In genomic region chr12:122874081-122874480, GRCh38 we compare ENCODE assay signal across 11 cellular contexts. TPM values are rescaled to one million over a fixed set of nuclear protein-coding genes. Genes with fewer than 3 reads are reported as not detected.
A peak's percentile ranks its signal among the peaks of the same experiment; 100 is the strongest.
DNase-seq lines count a peak whose midpoint lies in the region; ATAC-seq, FAIRE-seq and TF ChIP-seq lines count a peak whose summit lies in the region.
"Had no signal": no experiment of that assay in that cellular context is flagged by ENCODE, and none has a peak within 500 bp of the region (broad histone marks: within the 10 kb centered on the region; RNA-seq: fewer than 3 reads in every experiment).

No MANE protein-coding gene starts in this region.

- WGBS in suprapubic skin: 92% methylated on average over 12 of the region's 12 CpGs

- ATAC-seq in memory B cell (ENCODE audit: low read depth): no peak

- TF ChIP-seq CTCF in suprapubic skin (IDR thresholded peaks at IDR 0.05): no peak

- H3K36me3 Mint-ChIP-seq in activated T-helper 1 cell treated with anti-CD3 and anti-CD28 coated beads, Interleukin-12 subunit alpha, Interleukin-12 subunit beta, Interleukin-2, Interleukin-4 antibody, amounts not matched to agents 30 ng/mL and 10 ng/mL and 1 ng/mL, durations not matched to agents 14 hours and 24 hours and 36 hours (ENCODE audit: low read depth): peaks cover 40% of the 10 kb centered on the region
- H3K36me3 Mint-ChIP-seq in activated naive CD4-positive, alpha-beta T cell treated with anti-CD3 and anti-CD28 coated beads for 36 hours (ENCODE audit: low read depth): peaks cover 28% of the 10 kb centered on the region
- H3K36me3 Mint-ChIP-seq in memory B cell: peaks cover 12% of the 10 kb centered on the region

- H3K4me1 ChIP-seq in suprapubic skin (peaks cover 69% of the 10 kb centered on the region), SJCRH30 (peaks cover 36% of the 10 kb centered on the region)

- no peaks in the 10 kb centered on the region for H3K27me3 ChIP-seq in suprapubic skin
- H3K27me3 ChIP-seq in SJCRH30: no peaks in the 10 kb centered on the region

- peaks cover 8% of the 10 kb centered on the region for H3K27me3 Mint-ChIP-seq in activated T-helper 1 cell treated with anti-CD3 and anti-CD28 coated beads, Interleukin-12 subunit alpha, Interleukin-12 subunit beta, Interleukin-2, Interleukin-4 antibody, amounts not matched to agents 30 ng/mL and 10 ng/mL and 1 ng/mL, durations not matched to agents 14 hours and 24 hours and 36 hours (ENCODE audit: insufficient read depth)
- peaks cover 35% of the 10 kb centered on the region for H3K27me3 Mint-ChIP-seq in activated naive CD4-positive, alpha-beta T cell treated with anti-CD3 and anti-CD28 coated beads for 36 hours (ENCODE audit: low read depth)
- H3K27me3 Mint-ChIP-seq in memory B cell: no peaks in the 10 kb centered on the region

- H3K4me3 ChIP-seq in suprapubic skin: no peak overlapping the region
- H3K4me3 ChIP-seq in SJCRH30: no peak overlapping the region

- H3K4me3 Mint-ChIP-seq in activated T-helper 1 cell treated with anti-CD3 and anti-CD28 coated beads, Interleukin-12 subunit alpha, Interleukin-12 subunit beta, Interleukin-2, Interleukin-4 antibody, amounts not matched to agents 30 ng/mL and 10 ng/mL and 1 ng/mL, durations not matched to agents 14 hours and 24 hours and 36 hours: no peak overlapping the region
- H3K4me3 Mint-ChIP-seq in activated naive CD4-positive, alpha-beta T cell treated with anti-CD3 and anti-CD28 coated beads for 36 hours: no peak overlapping the region
- peak overlapping the region; percentile 17 for H3K4me3 Mint-ChIP-seq in memory B cell

- CTCF ChIA-PET in activated naive CD4-positive, alpha-beta T cell treated with anti-CD3 and anti-CD28 coated beads for 36 hours (lab: Charles Lee): interaction anchor here (1.1 to 1.4 kb wide), 3 partner anchors 9 to 78 kb away, joined by 4 to 7 read pairs (median 5); no protein-coding TSS in a partner anchor

- H3K9me3 ChIP-seq in suprapubic skin (no peaks in the 10 kb centered on the region), SJCRH30 (replicated peaks) (no peaks in the 10 kb centered on the region)

- peak overlapping the region; percentile 91 for H3K27ac ChIP-seq in suprapubic skin
- no peak overlapping the region for H3K27ac ChIP-seq in SJCRH30
- H3K27ac ChIP-seq: HL-60 had no signal

- intact Hi-C loops in activated T-helper 1 cell treated with anti-CD3 and anti-CD28 coated beads, Interleukin-12 subunit alpha, Interleukin-12 subunit beta, Interleukin-2, Interleukin-4 antibody, amounts not matched to agents 30 ng/mL and 10 ng/mL and 1 ng/mL, durations not matched to agents 14 hours and 24 hours and 36 hours (cut with micrococcal nuclease): loop anchor here (5.0 kb wide), 1 partner anchor 142 kb away; the partner anchor contains the start of gene HCAR1
- intact Hi-C loops in activated naive CD4-positive, alpha-beta T cell treated with anti-CD3 and anti-CD28 coated beads for 36 hours (cut with micrococcal nuclease): loop anchor here (1.0 to 10.0 kb wide), 2 partner anchors 73 to 491 kb away; partner anchors contain the start of gene SBNO1

- peaks cover 13% of the 10 kb centered on the region for H3K36me3 ChIP-seq in suprapubic skin
- H3K36me3 ChIP-seq in SJCRH30: peaks cover 18% of the 10 kb centered on the region

- no peak for FAIRE-seq in frontal cortex (lab: Jason Lieb, UNC)

- no peaks in the 10 kb centered on the region for H3K9me3 Mint-ChIP-seq in activated T-helper 1 cell treated with anti-CD3 and anti-CD28 coated beads, Interleukin-12 subunit alpha, Interleukin-12 subunit beta, Interleukin-2, Interleukin-4 antibody, amounts not matched to agents 30 ng/mL and 10 ng/mL and 1 ng/mL, durations not matched to agents 14 hours and 24 hours and 36 hours
- H3K9me3 Mint-ChIP-seq in activated naive CD4-positive, alpha-beta T cell treated with anti-CD3 and anti-CD28 coated beads for 36 hours: no peaks in the 10 kb centered on the region
- no peaks in the 10 kb centered on the region for H3K9me3 Mint-ChIP-seq in memory B cell

- H3K4me1 Mint-ChIP-seq in activated T-helper 1 cell treated with anti-CD3 and anti-CD28 coated beads, Interleukin-12 subunit alpha, Interleukin-12 subunit beta, Interleukin-2, Interleukin-4 antibody, amounts not matched to agents 30 ng/mL and 10 ng/mL and 1 ng/mL, durations not matched to agents 14 hours and 24 hours and 36 hours (ENCODE audit: low read depth): peaks cover 86% of the 10 kb centered on the region
- peaks cover 75% of the 10 kb centered on the region for H3K4me1 Mint-ChIP-seq in activated naive CD4-positive, alpha-beta T cell treated with anti-CD3 and anti-CD28 coated beads for 36 hours (ENCODE audit: low read depth)
- peaks cover 58% of the 10 kb centered on the region for H3K4me1 Mint-ChIP-seq in memory B cell

- TF ChIP-seq EP300 in suprapubic skin (IDR thresholded peaks at IDR 0.05): no peak

- no peak overlapping the region for H3K27ac Mint-ChIP-seq in activated T-helper 1 cell treated with anti-CD3 and anti-CD28 coated beads, Interleukin-12 subunit alpha, Interleukin-12 subunit beta, Interleukin-2, Interleukin-4 antibody, amounts not matched to agents 30 ng/mL and 10 ng/mL and 1 ng/mL, durations not matched to agents 14 hours and 24 hours and 36 hours
- H3K27ac Mint-ChIP-seq in activated naive CD4-positive, alpha-beta T cell treated with anti-CD3 and anti-CD28 coated beads for 36 hours: no peak overlapping the region
- peak overlapping the region; percentile 50 for H3K27ac Mint-ChIP-seq in memory B cell

- no peak for TF ChIP-seq POLR2A in suprapubic skin (IDR thresholded peaks at IDR 0.05)

- DNase-seq in activated T-helper 1 cell treated with Interleukin-2 at 50 U/mL for 16 hours (ENCODE audit: low read depth): peak; percentile 32
- DNase-seq in activated T-helper 1 cell treated with anti-CD3 and anti-CD28 coated beads, Interleukin-12 subunit alpha, Interleukin-12 subunit beta, Interleukin-2, Interleukin-4 antibody, amounts not matched to agents 30 ng/mL and 10 ng/mL and 1 ng/mL, durations not matched to agents 14 hours and 24 hours and 36 hours (ENCODE audit: low spot score): no peak
- peak; percentile 69 for DNase-seq in activated naive CD4-positive, alpha-beta T cell treated with anti-CD3 and anti-CD28 coated beads for 36 hours
- DNase-seq in memory B cell (ENCODE audit: low spot score in 2 of 2): no peak
- DNase-seq in suprapubic skin (ENCODE audit: low spot score in 2 of 2): no peak
- DNase-seq in frontal cortex (ENCODE audit: low spot score in 2 of 2): no peak
- DNase-seq in NCI-H2196 (lab: John Stamatoyannopoulos, UW; ENCODE audit: unreplicated experiment): no peak
- DNase-seq in SJCRH30: no peak
- DNase-seq: NCI-H2029 treated with DMSO at 0.1 percent for 48 hours, SIG-M5 had no signal

RNA-seq across cellular contexts. Expression of gene VPS37B, which starts 21.8 kb away (rescaled TPM):
- 12.7 and 14.3 TPM in 2 replicates for total RNA-seq in activated T-helper 1 cell treated with anti-CD3 and anti-CD28 coated beads, Interleukin-12 subunit alpha, Interleukin-12 subunit beta, Interleukin-2, Interleukin-4 antibody, amounts not matched to agents 30 ng/mL and 10 ng/mL and 1 ng/mL, durations not matched to agents 14 hours and 24 hours and 36 hours
- total RNA-seq in activated naive CD4-positive, alpha-beta T cell treated with anti-CD3 and anti-CD28 coated beads for 36 hours: 10 to 100 TPM; 15.6 TPM
- 10 to 100 TPM; 42.0 to 67.1 (median 63.0) TPM for total RNA-seq in suprapubic skin
- 13.0 TPM for total RNA-seq in frontal cortex
- total RNA-seq in SJCRH30 (2014; rRNA removed; shearing (Covaris generic)): 33.2 and 34.2 TPM in 2 replicates

RNA-seq across cellular contexts. Expression of gene HIP1R, which starts 38.8 kb away (rescaled TPM):
- 26.6 and 29.5 TPM in 2 replicates for total RNA-seq in activated T-helper 1 cell treated with anti-CD3 and anti-CD28 coated beads, Interleukin-12 subunit alpha, Interleukin-12 subunit beta, Interleukin-2, Interleukin-4 antibody, amounts not matched to agents 30 ng/mL and 10 ng/mL and 1 ng/mL, durations not matched to agents 14 hours and 24 hours and 36 hours
- total RNA-seq in activated naive CD4-positive, alpha-beta T cell treated with anti-CD3 and anti-CD28 coated beads for 36 hours: 10 to 100 TPM; 18.5 to 21.2 TPM
- total RNA-seq in suprapubic skin (100 to 1,000 TPM; 162 to 289 (median 200) TPM), frontal cortex (88.0 TPM)
- 6.5 and 9.8 TPM in 2 replicates for total RNA-seq in SJCRH30 (2014; rRNA removed; shearing (Covaris generic))

Comparison
In these comparisons a context has a peak if more than half of its experiments do, and no peak if none do; other contexts are left out.
1. DNase-seq: peak in activated T-helper 1 cell treated with Interleukin-2 at 50 U/mL for 16 hours (single experiment) and activated naive CD4-positive, alpha-beta T cell treated with anti-CD3 and anti-CD28 coated beads for 36 hours (single experiment); none in activated T-helper 1 cell treated with anti-CD3 and anti-CD28 coated beads, Interleukin-12 subunit alpha, Interleukin-12 subunit beta, Interleukin-2, Interleukin-4 antibody, amounts not matched to agents 30 ng/mL and 10 ng/mL and 1 ng/mL, durations not matched to agents 14 hours and 24 hours and 36 hours (single experiment), memory B cell (0 of 2), suprapubic skin (0 of 2), frontal cortex (0 of 2), NCI-H2196 (single experiment) and SJCRH30 (0 of 2).